Comparison of ENCODE assay signal across 8 cellular contexts in genomic region chr4:185425600-185426352, GRCh38. TPM values are rescaled to one million over a fixed set of nuclear protein-coding genes. Genes with fewer than 3 reads are reported as not detected.
DNase-seq lines count a peak whose midpoint lies in the region; ATAC-seq and TF ChIP-seq lines count a peak whose summit lies in the region.

UFSP2 (minus strand) TSS chr4:185425964; CDS start chr4:185425868, 96 bp downstream.

- H4K20me1 ChIP-seq in hepatocyte (ENCODE audit: insufficient read depth, poor library complexity, severe bottlenecking) = no peaks in the 10 kb centered on the region

- H3K4me1 ChIP-seq in hepatocyte (ENCODE audit: insufficient read depth) (peaks cover 8% of the 10 kb centered on the region), rectal smooth muscle tissue (ENCODE audit: control insufficient read depth, insufficient read depth, low read length) (peaks cover 9% of the 10 kb centered on the region), vagina (peaks cover 37% of the 10 kb centered on the region)

- TF ChIP-seq CTCF in astrocyte of the cerebellum (IDR thresholded peaks at IDR 0.05; ENCODE audit: low read depth, low read length, missing control alignments) (no peak), hepatocyte (IDR thresholded peaks at IDR 0.05; ENCODE audit: poor library complexity) (no peak), vagina (IDR thresholded peaks at IDR 0.05) (no peak)

- peaks cover 29% of the 10 kb centered on the region for H3K79me2 ChIP-seq in hepatocyte

- TF ChIP-seq POLR2A in vagina (IDR thresholded peaks at IDR 0.05) = peak in 1 of 2 donors; percentile 73

- ATAC-seq in GM18508 (IDR thresholded peaks at IDR 0.05; ENCODE audit: insufficient read depth, unreplicated experiment) (peak; percentile 91), HG02970 (IDR thresholded peaks at IDR 0.05; ENCODE audit: low FRiP score, unreplicated experiment) (peak; percentile 93)

- no peaks in the 10 kb centered on the region for H3K9me3 ChIP-seq in hepatocyte (ENCODE audit: low read depth)
- no peaks in the 10 kb centered on the region for H3K9me3 ChIP-seq in vagina

- peak within 1 kb of the TSS; percentile 89 for H3K4me3 ChIP-seq in astrocyte of the cerebellum (ENCODE audit: low read depth, low read length)
- peak within 1 kb of the TSS; percentile 59 for H3K4me3 ChIP-seq in hepatocyte
- peak within 1 kb of the TSS; percentile 94 for H3K4me3 ChIP-seq in rectal smooth muscle tissue (ENCODE audit: low read length)
- peak within 1 kb of the TSS; percentile 64 to 84 for H3K4me3 ChIP-seq in vagina

- intact Hi-C loops in vagina (cut with DNase I) = no loop called here

- peak within 1 kb of the TSS; percentile 82 for H2AFZ ChIP-seq in hepatocyte

- WGBS in hepatocyte (ENCODE audit: low lambda C conversion rate, missing lambda C conversion rate) = 1% methylated on average over 67 of the region's 67 CpGs

- H3K27me3 ChIP-seq in hepatocyte (no peaks in the 10 kb centered on the region), rectal smooth muscle tissue (ENCODE audit: control insufficient read depth, insufficient read depth, low read length) (no peaks in the 10 kb centered on the region), vagina (no peaks in the 10 kb centered on the region)

- peak within 1 kb of the TSS; percentile 87 for H3K4me2 ChIP-seq in hepatocyte

- H3K9me2 ChIP-seq in hepatocyte (replicated peaks; ENCODE audit: insufficient read depth) = no peaks in the 10 kb centered on the region

- DNase-seq in NCI-H2029 (lab: John Stamatoyannopoulos, UW) = peak; percentile 66
- peak; percentile 87 for DNase-seq in T-helper 9 cell
- peak; percentile 74 for DNase-seq in astrocyte of the cerebellum (ENCODE audit: low read depth)
- DNase-seq in hepatocyte (ENCODE audit: low spot score) = peak; percentile 93
- DNase-seq in vagina (ENCODE audit: extremely low spot score in 2 of 2) = peak in 1 of 2 donors; percentile 93

- peak within 1 kb of the TSS; percentile 86 for H3K9ac ChIP-seq in rectal smooth muscle tissue (ENCODE audit: low read length)

- H3K27ac ChIP-seq in hepatocyte (peak within 1 kb of the TSS; percentile 98), rectal smooth muscle tissue (ENCODE audit: low read depth, low read length) (peak within 1 kb of the TSS; percentile 97), vagina (peak within 1 kb of the TSS; percentile 87)

- in situ Hi-C loops in astrocyte of the cerebellum (cut with HindIII; ENCODE audit: low sequenced_read_pairs) = no loop called here

- no peaks in the 10 kb centered on the region for H3K36me3 ChIP-seq in hepatocyte (replicated peaks; ENCODE audit: insufficient read depth, low read depth)
- H3K36me3 ChIP-seq in rectal smooth muscle tissue (ENCODE audit: control insufficient read depth, insufficient read depth, low read length) = no peaks in the 10 kb centered on the region
- no peaks in the 10 kb centered on the region for H3K36me3 ChIP-seq in vagina

RNA-seq across cellular contexts. Expression of gene UFSP2, which starts in this region (rescaled TPM):
- total RNA-seq in hepatocyte (33.4 and 38.5 TPM in 2 replicates), vagina (20.4 TPM)
- polyA plus RNA-seq in hepatocyte = 29.2 and 34.0 TPM in 2 replicates
